In genomic region chr11:40241524-40242037, GRCh38 we compare ENCODE assay signal across 12 cellular contexts.
A peak's percentile ranks its signal among the peaks of the same experiment; 100 is the strongest.
DNase-seq lines count a peak whose midpoint lies in the region; ATAC-seq lines count a peak whose summit lies in the region.
"Had no signal": no experiment of that assay in that cellular context is flagged by ENCODE, and none has a peak within 500 bp of the region (broad histone marks: within the 10 kb centered on the region; RNA-seq: fewer than 3 reads in every experiment).

No MANE protein-coding gene starts in this region.

- no peak overlapping the region for H3K4me3 ChIP-seq in right cardiac atrium (ENCODE audit: low read length)
- H3K4me3 ChIP-seq: vagina had no signal

- no peaks in the 10 kb centered on the region for H3K27me3 Mint-ChIP-seq in activated naive CD4-positive, alpha-beta T cell treated with anti-CD3 and anti-CD28 coated beads for 36 hours (ENCODE audit: low read depth)
- H3K27me3 Mint-ChIP-seq: CD4-positive, alpha-beta T cell had no signal

- H3K36me3 Mint-ChIP-seq in activated naive CD4-positive, alpha-beta T cell treated with anti-CD3 and anti-CD28 coated beads for 36 hours (ENCODE audit: low read depth), result no peaks in the 10 kb centered on the region

- DNase-seq in right cardiac atrium (peak in 2 of 3 donors; percentile 12 to 33), Ammon's horn (ENCODE audit: low spot score) (no peak), midbrain (lab: John Stamatoyannopoulos, UW) (no peak), NCI-H128 (lab: John Stamatoyannopoulos, UW; ENCODE audit: unreplicated experiment) (no peak)
- DNase-seq in activated naive CD4-positive, alpha-beta T cell treated with anti-CD3 and anti-CD28 coated beads for 36 hours, result no peak
- DNase-seq: CD4-positive, alpha-beta T cell; dermis blood vessel endothelial cell; kidney had no signal

- CTCF ChIA-PET in activated naive CD4-positive, alpha-beta T cell treated with anti-CD3 and anti-CD28 coated beads for 36 hours (lab: Charles Lee), result no interaction called here

- H3K27ac Mint-ChIP-seq in activated naive CD4-positive, alpha-beta T cell treated with anti-CD3 and anti-CD28 coated beads for 36 hours, result no peak overlapping the region
- H3K27ac Mint-ChIP-seq: CD4-positive, alpha-beta T cell had no signal

- H3K4me1 Mint-ChIP-seq in activated naive CD4-positive, alpha-beta T cell treated with anti-CD3 and anti-CD28 coated beads for 36 hours (ENCODE audit: low read depth), result no peaks in the 10 kb centered on the region

- H3K9me3 ChIP-seq in right cardiac atrium (ENCODE audit: control insufficient read depth, low read length), result no peaks in the 10 kb centered on the region
- H3K9me3 ChIP-seq: vagina had no signal

- ATAC-seq in GM18498 (IDR thresholded peaks at IDR 0.05; ENCODE audit: unreplicated experiment) (peak; percentile 99), GM21390 (IDR thresholded peaks at IDR 0.05; ENCODE audit: unreplicated experiment) (peak; percentile 98), HG03159 (IDR thresholded peaks at IDR 0.05; ENCODE audit: unreplicated experiment) (peak; percentile 94), right cardiac atrium (peak; percentile 80)

- no peak overlapping the region for H3K4me3 Mint-ChIP-seq in activated naive CD4-positive, alpha-beta T cell treated with anti-CD3 and anti-CD28 coated beads for 36 hours
- H3K4me3 Mint-ChIP-seq: CD4-positive, alpha-beta T cell had no signal

- no peaks in the 10 kb centered on the region for H3K4me1 ChIP-seq in right cardiac atrium (ENCODE audit: control insufficient read depth, insufficient read depth, low read length)
- H3K4me1 ChIP-seq: vagina had no signal

- intact Hi-C loops in right cardiac atrium (cut with DNase I), result no loop called here
- intact Hi-C loops in activated naive CD4-positive, alpha-beta T cell treated with anti-CD3 and anti-CD28 coated beads for 36 hours (cut with micrococcal nuclease), result no loop called here

- peaks cover 10% of the 10 kb centered on the region for H3K9me3 Mint-ChIP-seq in activated naive CD4-positive, alpha-beta T cell treated with anti-CD3 and anti-CD28 coated beads for 36 hours

- no peak overlapping the region for H3K27ac ChIP-seq in right cardiac atrium (ENCODE audit: low read length)
- H3K27ac ChIP-seq: vagina had no signal

- no peaks in the 10 kb centered on the region for H3K27me3 ChIP-seq in right cardiac atrium (ENCODE audit: control insufficient read depth, insufficient read depth)
- H3K27me3 ChIP-seq: vagina had no signal

Comparison
In these comparisons a context has a peak if more than half of its experiments do, and no peak if none do; other contexts are left out.
1. DNase-seq: peak in right cardiac atrium (2 of 3); none in Ammon's horn (single experiment), midbrain (single experiment), activated naive CD4-positive, alpha-beta T cell treated with anti-CD3 and anti-CD28 coated beads for 36 hours (single experiment) and NCI-H128 (single experiment).
2. Peak in every context shown above with its lines, with median percentiles within 50 percentile points of each other: ATAC-seq.